23 cellular contexts compared by ENCODE assay signal in genomic region chr11:130278745-130279144, GRCh38. TPM values are rescaled to one million over a fixed set of nuclear protein-coding genes. Genes with fewer than 3 reads are reported as not detected.
DNase-seq lines count a peak whose midpoint lies in the region; ATAC-seq, FAIRE-seq and TF ChIP-seq lines count a peak whose summit lies in the region.
"Had no signal": no experiment of that assay in that cellular context is flagged by ENCODE, and none has a peak within 500 bp of the region (broad histone marks: within the 10 kb centered on the region; RNA-seq: fewer than 3 reads in every experiment).

No MANE protein-coding gene starts in this region.

- H3K4me2 ChIP-seq in A549, result no peak overlapping the region
- H3K4me2 ChIP-seq: KMS-11 had no signal

- H3K9me3 Mint-ChIP-seq in activated T-helper 1 cell treated with anti-CD3 and anti-CD28 coated beads, Interleukin-12 subunit alpha, Interleukin-12 subunit beta, Interleukin-2, Interleukin-4 antibody, amounts not matched to agents 30 ng/mL and 10 ng/mL and 1 ng/mL, durations not matched to agents 14 hours and 24 hours and 36 hours, result peaks cover 9% of the 10 kb centered on the region
- H3K9me3 Mint-ChIP-seq: HFFc6 had no signal

- peak overlapping the region; percentile 38 for H3K27ac Mint-ChIP-seq in activated T-helper 1 cell treated with anti-CD3 and anti-CD28 coated beads, Interleukin-12 subunit alpha, Interleukin-12 subunit beta, Interleukin-2, Interleukin-4 antibody, amounts not matched to agents 30 ng/mL and 10 ng/mL and 1 ng/mL, durations not matched to agents 14 hours and 24 hours and 36 hours
- H3K27ac Mint-ChIP-seq: CD4-positive, alpha-beta T cell; HFFc6 had no signal

- H3K27ac ChIP-seq in A549, result no peak overlapping the region
- H3K27ac ChIP-seq in psoas muscle, result no peak overlapping the region
- H3K27ac ChIP-seq: KMS-11, pancreas, thoracic aorta had no signal

- WGBS in A549 (ENCODE audit: missing lambda C conversion rate), result 89% methylated on average over 1 of the region's 1 CpG
- 98 to 100% (median 100%) methylated on average over 1 of the region's 1 CpG for WGBS in psoas muscle, 3 donors

- no peak overlapping the region for H3K4me3 Mint-ChIP-seq in activated T-helper 1 cell treated with anti-CD3 and anti-CD28 coated beads, Interleukin-12 subunit alpha, Interleukin-12 subunit beta, Interleukin-2, Interleukin-4 antibody, amounts not matched to agents 30 ng/mL and 10 ng/mL and 1 ng/mL, durations not matched to agents 14 hours and 24 hours and 36 hours
- H3K4me3 Mint-ChIP-seq: CD4-positive, alpha-beta T cell; HFFc6 had no signal

- intact Hi-C loops in activated T-helper 1 cell treated with anti-CD3 and anti-CD28 coated beads, Interleukin-12 subunit alpha, Interleukin-12 subunit beta, Interleukin-2, Interleukin-4 antibody, amounts not matched to agents 30 ng/mL and 10 ng/mL and 1 ng/mL, durations not matched to agents 14 hours and 24 hours and 36 hours (cut with micrococcal nuclease), result loop anchor here (5.0 kb wide), 1 partner anchor 34 kb away; the partner anchor contains the start of gene ZBTB44
- intact Hi-C loops in psoas muscle (cut with DNase I), result no loop called here

- H3K4me3 ChIP-seq in A549 (no peak overlapping the region), psoas muscle (no peak overlapping the region)
- H3K4me3 ChIP-seq: pancreas, thoracic aorta had no signal

- no peak for ATAC-seq in A549
- no peak for ATAC-seq in psoas muscle
- ATAC-seq in HG03378 (IDR thresholded peaks at IDR 0.05; ENCODE audit: unreplicated experiment), result no peak
- ATAC-seq in HG02840 (IDR thresholded peaks at IDR 0.05; ENCODE audit: low FRiP score, unreplicated experiment), result no peak
- ATAC-seq: activated CD4-positive, CD25-positive, alpha-beta regulatory T cell treated with anti-CD3 and anti-CD28 coated beads, Interleukin-2, amount 50 U/mL, for 24 hours; left lobe of liver; naive thymus-derived CD8-positive, alpha-beta T cell; pancreas; sciatic nerve had no signal

- H3K4me1 ChIP-seq in A549 (no peaks in the 10 kb centered on the region), psoas muscle (no peaks in the 10 kb centered on the region)
- H3K4me1 ChIP-seq: pancreas had no signal

- H3K27me3 Mint-ChIP-seq in activated T-helper 1 cell treated with anti-CD3 and anti-CD28 coated beads, Interleukin-12 subunit alpha, Interleukin-12 subunit beta, Interleukin-2, Interleukin-4 antibody, amounts not matched to agents 30 ng/mL and 10 ng/mL and 1 ng/mL, durations not matched to agents 14 hours and 24 hours and 36 hours (ENCODE audit: insufficient read depth), result no peaks in the 10 kb centered on the region
- H3K27me3 Mint-ChIP-seq: CD4-positive, alpha-beta T cell; naive thymus-derived CD8-positive, alpha-beta T cell had no signal

- H3K36me3 Mint-ChIP-seq in activated T-helper 1 cell treated with anti-CD3 and anti-CD28 coated beads, Interleukin-12 subunit alpha, Interleukin-12 subunit beta, Interleukin-2, Interleukin-4 antibody, amounts not matched to agents 30 ng/mL and 10 ng/mL and 1 ng/mL, durations not matched to agents 14 hours and 24 hours and 36 hours (ENCODE audit: low read depth), result peaks cover 21% of the 10 kb centered on the region

- peaks cover 26% of the 10 kb centered on the region for H3K4me1 Mint-ChIP-seq in activated T-helper 1 cell treated with anti-CD3 and anti-CD28 coated beads, Interleukin-12 subunit alpha, Interleukin-12 subunit beta, Interleukin-2, Interleukin-4 antibody, amounts not matched to agents 30 ng/mL and 10 ng/mL and 1 ng/mL, durations not matched to agents 14 hours and 24 hours and 36 hours (ENCODE audit: low read depth)

- TF ChIP-seq EP300 in A549 (IDR thresholded peaks at IDR 0.05), result no peak

- H3K27me3 ChIP-seq in psoas muscle (ENCODE audit: insufficient read depth in 3 of 3, low read length in 2 of 3), result no peaks in the 10 kb centered on the region
- H3K27me3 ChIP-seq: pancreas had no signal

- TF ChIP-seq POLR2A in A549 (IDR thresholded peaks at IDR 0.05; ENCODE audit: low read length), result no peak

- no peak for TF ChIP-seq RAD21 in A549 (conservative IDR thresholded peaks at IDR 0.05 in 1 of 2, IDR thresholded peaks at IDR 0.05 in 1 of 2)

- no peak for FAIRE-seq in A549 (lab: Jason Lieb, UNC)
- FAIRE-seq: pancreas had no signal

- CTCF ChIA-PET in A549 (lab: Yijun Ruan, JAX), result no interaction called here

- no peaks in the 10 kb centered on the region for H3K36me3 ChIP-seq in psoas muscle (ENCODE audit: insufficient read depth in 1 of 2, low read depth in 1 of 2)
- H3K36me3 ChIP-seq: pancreas, thoracic aorta had no signal

- DNase-seq in A549 (ENCODE audit: low read depth in 1 of 2, low spot score in 1 of 2), result no peak
- DNase-seq in HCEC 1CT, result peak; percentile 24
- no peak for DNase-seq in activated T-helper 1 cell treated with anti-CD3 and anti-CD28 coated beads, Interleukin-12 subunit alpha, Interleukin-12 subunit beta, Interleukin-2, Interleukin-4 antibody, amounts not matched to agents 30 ng/mL and 10 ng/mL and 1 ng/mL, durations not matched to agents 14 hours and 24 hours and 36 hours (ENCODE audit: low spot score)
- DNase-seq in fibroblast of peridontal ligament (ENCODE audit: extremely low read depth), result peak; percentile 21
- DNase-seq in psoas muscle, result no peak
- DNase-seq: activated CD8-positive, alpha-beta memory T cell treated with anti-CD3 and anti-CD28 coated beads, Interleukin-2, amount 50 U/mL, for 4 hours; anterior cingulate cortex; caudate nucleus; CD4-positive, alpha-beta T cell; DMS153; GDM1; HFFc6; naive thymus-derived CD8-positive, alpha-beta T cell; NCI-H1092 treated with DMSO at 0.1 percent for 48 hours; NCI-H510A; pancreas had no signal

- TF ChIP-seq CTCF in A549 (IDR thresholded peaks at IDR 0.05) (no peak), psoas muscle (IDR thresholded peaks at IDR 0.05) (no peak)

- H3K9me3 ChIP-seq in A549, result no peaks in the 10 kb centered on the region
- H3K9me3 ChIP-seq in psoas muscle, result no peaks in the 10 kb centered on the region
- H3K9me3 ChIP-seq: pancreas had no signal

- POLR2A ChIA-PET in A549 (lab: Yijun Ruan, JAX), result no interaction called here

TF ChIP-seq in A549, 52 proteins besides CTCF, POLR2A, EP300 and RAD21:
- TF ChIP-seq FOSL2 (IDR thresholded peaks at IDR 0.05) (no peak), FOSL2 (CRISPR knock-in tag; IDR thresholded peaks at IDR 0.05) (peak; percentile 41), ZSCAN20 (CRISPR knock-in tag; IDR thresholded peaks at IDR 0.05) (no peak)

RNA-seq across cellular contexts. Expression of gene ZBTB44, which starts 36.0 kb away (rescaled TPM):
- polyA plus RNA-seq in A549 (2011; rRNA removed) (16.1 and 21.0 TPM in 2 replicates), A549 (2017; fragmentation: RNase III; extraction: RNeasy Plus Mini Kit Qiagen cat#74134 plus additional on column Dnase treatment) (6.7 to 8.3 TPM (median 8.0 TPM) in 3 replicates), psoas muscle (10 to 100 TPM in 2 of 3 donors, 1 to 10 TPM in 1; 8.6 to 47.5 (median 20.6) TPM)
- polyA plus RNA-seq in A549 (2012; cell fraction: cytosol; rRNA removed), result 4.5 and 5.2 TPM in 2 replicates
- 2.7 and 4.5 TPM in 2 replicates for polyA plus RNA-seq in A549 (2012; cell fraction: nucleus; rRNA removed)
- 42.7 and 43.3 TPM in 2 replicates for polyA minus RNA-seq in A549 (2011; rRNA and poly(A)+ RNA removed)
- total RNA-seq in activated T-helper 1 cell treated with anti-CD3 and anti-CD28 coated beads, Interleukin-12 subunit alpha, Interleukin-12 subunit beta, Interleukin-2, Interleukin-4 antibody, amounts not matched to agents 30 ng/mL and 10 ng/mL and 1 ng/mL, durations not matched to agents 14 hours and 24 hours and 36 hours, result 32.9 and 33.0 TPM in 2 replicates
- total RNA-seq in psoas muscle, result 10 to 100 TPM; 58.6 to 77.2 (median 71.7) TPM

Comparison
In these comparisons a context has a peak if more than half of its experiments do, and no peak if none do; other contexts are left out.
1. DNase-seq: peak in HCEC 1CT (single experiment) and fibroblast of peridontal ligament (single experiment); none in A549 (0 of 2), activated T-helper 1 cell treated with anti-CD3 and anti-CD28 coated beads, Interleukin-12 subunit alpha, Interleukin-12 subunit beta, Interleukin-2, Interleukin-4 antibody, amounts not matched to agents 30 ng/mL and 10 ng/mL and 1 ng/mL, durations not matched to agents 14 hours and 24 hours and 36 hours (single experiment) and psoas muscle (0 of 2).